ENCODE assay signal across 1 cellular context in genomic region chr2:183348492-183348891, GRCh38.
TF ChIP-seq lines count a peak whose summit lies in the region.

No MANE protein-coding gene starts in this region.

TF ChIP-seq in WTC11, 78 proteins besides CTCF, POLR2A, EP300 and RAD21 (continued from another document):
- no peak for TF ChIP-seq ERG (CRISPR knock-in tag; IDR thresholded peaks at IDR 0.05)
- TF ChIP-seq OVOL2 (CRISPR knock-in tag; IDR thresholded peaks at IDR 0.05; ENCODE audit: borderline replicate concordance), result no peak
- no peak for TF ChIP-seq TEAD4 (CRISPR knock-in tag; IDR thresholded peaks at IDR 0.05)
- no peak for TF ChIP-seq ATF3 (CRISPR knock-in tag; conservative IDR thresholded peaks at IDR 0.05)
- TF ChIP-seq ELF4 (CRISPR knock-in tag; IDR thresholded peaks at IDR 0.05; ENCODE audit: low read depth), result no peak
TF ChIP-seq in WTC11: peak in this region for 0.
